15 cellular contexts compared by ENCODE assay signal in the genomic region with DNA sequence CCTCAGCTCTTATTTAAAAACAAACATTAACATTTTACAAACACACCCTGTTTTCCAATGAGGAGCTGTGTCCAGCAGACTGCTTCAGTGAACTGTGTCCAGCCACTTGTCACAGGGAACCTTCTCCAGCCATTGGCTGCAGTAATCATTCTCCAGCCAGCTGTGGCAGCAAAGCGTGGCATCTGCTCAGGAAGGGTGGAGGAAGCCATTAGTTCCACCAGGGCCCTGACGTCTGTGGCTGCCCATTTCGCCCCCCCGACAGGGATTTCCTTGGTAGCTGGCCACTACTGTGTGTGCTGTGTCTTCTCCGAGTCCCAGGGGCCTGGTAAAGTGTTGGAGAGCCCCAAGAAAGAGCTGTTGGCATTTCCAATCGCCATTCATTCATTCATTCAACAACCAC.
DNase-seq lines count a peak whose midpoint lies in the region; ATAC-seq, FAIRE-seq and TF ChIP-seq lines count a peak whose summit lies in the region.
"Had no signal": no experiment of that assay in that cellular context is flagged by ENCODE, and none has a peak within 500 bp of the region (broad histone marks: within the 10 kb centered on the region; RNA-seq: fewer than 3 reads in every experiment).

No MANE protein-coding gene starts in this region.

- no peaks in the 10 kb centered on the region for H3K36me3 ChIP-seq in spleen
- H3K36me3 ChIP-seq: breast epithelium had no signal

- TF ChIP-seq CTCF in chondrocyte (IDR thresholded peaks at IDR 0.05): no peak
- TF ChIP-seq CTCF in spleen (IDR thresholded peaks at IDR 0.05 in 8 of 11, conservative IDR thresholded peaks at IDR 0.05 in 3 of 11): peak in 1 of 11 experiments; percentile 19

- WGBS in spleen, 5 donors: 29 to 54% (median 44%) methylated on average over 6 of the region's 6 CpGs

- H3K4me3 ChIP-seq in spleen: no peak overlapping the region
- H3K4me3 ChIP-seq: A549, breast epithelium had no signal

- ATAC-seq in GM21576 (IDR thresholded peaks at IDR 0.05; ENCODE audit: unreplicated experiment) (no peak), esophagus mucosa (no peak)
- ATAC-seq: A549; activated CD8-positive, alpha-beta T cell treated with anti-CD3 and anti-CD28 coated beads for 36 hours had no signal

- peaks cover 6% of the 10 kb centered on the region for H3K36me3 Mint-ChIP-seq in chondrocyte (ENCODE audit: low read depth)

- DNase-seq in NCI-H2081 (lab: John Stamatoyannopoulos, UW) (peak; percentile 11 to 35), NCI-H2081 treated with DMSO at 0.1 percent for 48 hours (lab: John Stamatoyannopoulos, UW) (no peak), chondrocyte (ENCODE audit: low spot score) (peak; percentile 51), spleen (peak; percentile 82), SW 1271 (lab: John Stamatoyannopoulos, UW) (no peak)
- DNase-seq: activated CD8-positive, alpha-beta T cell treated with anti-CD3 and anti-CD28 coated beads for 36 hours; H9; mesendoderm; T-helper 9 cell had no signal

- TF ChIP-seq POLR2A in spleen (IDR thresholded peaks at IDR 0.05): no peak

- no peaks in the 10 kb centered on the region for H3K9me3 Mint-ChIP-seq in chondrocyte (ENCODE audit: low read depth)
- H3K9me3 Mint-ChIP-seq: activated CD8-positive, alpha-beta T cell treated with anti-CD3 and anti-CD28 coated beads for 36 hours; H9 had no signal

- intact Hi-C loops in spleen (cut with DNase I; ENCODE audit: low total_unique reads): no loop called here

- peak; percentile 80 for FAIRE-seq in islet of Langerhans (lab: Jason Lieb, UNC)
- FAIRE-seq: A549 had no signal

- H3K27ac Mint-ChIP-seq in chondrocyte (ENCODE audit: unreplicated experiment): no peak overlapping the region
- H3K27ac Mint-ChIP-seq: activated CD8-positive, alpha-beta T cell treated with anti-CD3 and anti-CD28 coated beads for 36 hours had no signal

- no peaks in the 10 kb centered on the region for H3K4me1 Mint-ChIP-seq in chondrocyte (ENCODE audit: low read depth)

- H3K27me3 Mint-ChIP-seq in chondrocyte (ENCODE audit: low read depth): peaks cover 9% of the 10 kb centered on the region
- H3K27me3 Mint-ChIP-seq: activated CD8-positive, alpha-beta T cell treated with anti-CD3 and anti-CD28 coated beads for 36 hours had no signal

- H3K4me1 ChIP-seq in spleen: peaks cover 3 to 22% (median 12%) of the 10 kb centered on the region in 6 donors
- H3K4me1 ChIP-seq: A549, breast epithelium had no signal

- no peak overlapping the region for H3K27ac ChIP-seq in spleen
- H3K27ac ChIP-seq: A549, breast epithelium, KMS-11 had no signal

- H3K27me3 ChIP-seq in spleen (replicated peaks in 1 of 7): no peaks in the 10 kb centered on the region
- H3K27me3 ChIP-seq: breast epithelium had no signal

- H3K9me3 ChIP-seq in spleen: no peaks in the 10 kb centered on the region
- H3K9me3 ChIP-seq: A549, breast epithelium had no signal

- no peak overlapping the region for H3K4me3 Mint-ChIP-seq in chondrocyte (ENCODE audit: unreplicated experiment)
- H3K4me3 Mint-ChIP-seq: activated CD8-positive, alpha-beta T cell treated with anti-CD3 and anti-CD28 coated beads for 36 hours; H9 had no signal

Comparison
In these comparisons a context has a peak if more than half of its experiments do, and no peak if none do; other contexts are left out.
1. DNase-seq: peak in NCI-H2081 (2 of 2), chondrocyte (single experiment) and spleen (single experiment); none in NCI-H2081 treated with DMSO at 0.1 percent for 48 hours (single experiment) and SW 1271 (0 of 2).